ENCODE assay signal across 22 cellular contexts in the genomic region with DNA sequence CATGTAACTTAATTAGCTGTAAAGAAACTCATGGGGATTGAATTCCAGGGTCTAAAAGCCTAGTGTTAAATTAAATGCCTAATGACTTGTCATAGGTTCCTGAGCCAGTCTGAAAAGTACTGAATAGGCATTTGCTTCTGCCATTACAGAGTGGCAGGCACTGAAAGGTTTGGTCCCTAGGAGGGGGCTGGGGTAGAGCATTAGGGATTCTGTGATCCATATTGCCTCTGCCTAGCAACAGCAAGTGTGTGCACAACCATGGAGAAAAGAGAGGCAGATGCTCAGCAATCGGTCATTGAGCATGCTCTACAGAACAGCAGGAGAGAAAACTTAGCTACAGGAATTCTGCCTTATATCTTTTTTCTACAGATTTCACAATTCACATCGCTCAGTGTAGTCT.
"Had no signal": no experiment of that assay in that cellular context is flagged by ENCODE, and none has a peak within 500 bp of the region (broad histone marks: within the 10 kb centered on the region; RNA-seq: fewer than 3 reads in every experiment).

No MANE protein-coding gene starts in this region.

- H3K27me3 Mint-ChIP-seq: activated naive CD4-positive, alpha-beta T cell treated with anti-CD3 and anti-CD28 coated beads, Interleukin-2, amount 10 ng/mL, durations not matched to agents 7 days and 5 days; memory B cell; stimulated activated naive B cell treated with anti-CD40 and anti-IgM and Interleukin-4, amounts not matched to agents 10 μg/mL and 1 μg/mL and 100 μg/mL, for 72 hours; T-helper 17 cell had no signal

- H3K4me3 Mint-ChIP-seq: activated naive CD4-positive, alpha-beta T cell treated with anti-CD3 and anti-CD28 coated beads, Interleukin-2, amount 10 ng/mL, durations not matched to agents 7 days and 5 days; memory B cell; nephron; stimulated activated naive B cell treated with anti-CD40 and anti-IgM and Interleukin-4, amounts not matched to agents 10 μg/mL and 1 μg/mL and 100 μg/mL, for 72 hours; T-helper 17 cell had no signal

- H3K27me3 ChIP-seq: testis, upper lobe of left lung had no signal

- H3K4me1 ChIP-seq: testis, upper lobe of left lung had no signal

- ATAC-seq: esophagus mucosa; stimulated activated naive B cell treated with anti-CD40 and anti-IgM and Interleukin-4, amounts not matched to agents 10 μg/mL and 1 μg/mL and 100 μg/mL, for 72 hours; T-helper 17 cell had no signal

- H3K4me3 ChIP-seq: testis, upper lobe of left lung had no signal

- H3K9me3 ChIP-seq: testis, upper lobe of left lung had no signal

- H3K36me3 Mint-ChIP-seq: activated naive CD4-positive, alpha-beta T cell treated with anti-CD3 and anti-CD28 coated beads, Interleukin-2, amount 10 ng/mL, durations not matched to agents 7 days and 5 days; memory B cell; stimulated activated naive B cell treated with anti-CD40 and anti-IgM and Interleukin-4, amounts not matched to agents 10 μg/mL and 1 μg/mL and 100 μg/mL, for 72 hours had no signal

- DNase-seq: activated CD4-positive, alpha-beta T cell treated with anti-CD3 and anti-CD28 coated beads for 4 hours; activated CD4-positive, alpha-beta T cell treated with anti-CD3 and anti-CD28 coated beads, Interleukin-2, amount 50 U/mL, for 48 hours; activated CD4-positive, CD25-positive, alpha-beta regulatory T cell; activated effector memory CD4-positive, alpha-beta T cell treated with anti-CD3 and anti-CD28 coated beads, Interleukin-2, amount 50 U/mL, for 16 hours; activated naive CD4-positive, alpha-beta T cell treated with anti-CD3 and anti-CD28 coated beads, Interleukin-2, amount 10 ng/mL, durations not matched to agents 7 days and 5 days; activated T-cell treated with anti-CD3 and anti-CD28 coated beads for 4 hours; amygdala; cerebellar nuclear complex; effector CD8-positive, alpha-beta T cell; foreskin melanocyte; head of caudate nucleus; hypothalamus; stimulated activated CD4-positive, alpha-beta T cell treated with anti-CD3 and anti-CD28 coated beads, Interleukin-2, amount 100 ng/mL, for 48 hours; stimulated activated CD8-positive, alpha-beta memory T cell treated with anti-CD3 and anti-CD28 coated beads, Interleukin-4, amount 100 ng/mL, for 48 hours; stimulated activated naive B cell treated with anti-CD40 and anti-IgM and Interleukin-4, amounts not matched to agents 10 μg/mL and 1 μg/mL and 100 μg/mL, for 72 hours; SW 1271; T-helper 17 cell; testis; upper lobe of left lung had no signal

- H3K4me1 Mint-ChIP-seq: activated naive CD4-positive, alpha-beta T cell treated with anti-CD3 and anti-CD28 coated beads, Interleukin-2, amount 10 ng/mL, durations not matched to agents 7 days and 5 days; memory B cell; nephron; stimulated activated naive B cell treated with anti-CD40 and anti-IgM and Interleukin-4, amounts not matched to agents 10 μg/mL and 1 μg/mL and 100 μg/mL, for 72 hours; T-helper 17 cell had no signal

- H3K27ac Mint-ChIP-seq: activated naive CD4-positive, alpha-beta T cell treated with anti-CD3 and anti-CD28 coated beads, Interleukin-2, amount 10 ng/mL, durations not matched to agents 7 days and 5 days; memory B cell; nephron; stimulated activated naive B cell treated with anti-CD40 and anti-IgM and Interleukin-4, amounts not matched to agents 10 μg/mL and 1 μg/mL and 100 μg/mL, for 72 hours; T-helper 17 cell had no signal

- H3K36me3 ChIP-seq: upper lobe of left lung had no signal

- H3K9me3 Mint-ChIP-seq: activated naive CD4-positive, alpha-beta T cell treated with anti-CD3 and anti-CD28 coated beads, Interleukin-2, amount 10 ng/mL, durations not matched to agents 7 days and 5 days; nephron; stimulated activated naive B cell treated with anti-CD40 and anti-IgM and Interleukin-4, amounts not matched to agents 10 μg/mL and 1 μg/mL and 100 μg/mL, for 72 hours had no signal

- H3K27ac ChIP-seq: testis, upper lobe of left lung had no signal
